ENCODE assay signal across 8 cellular contexts in genomic region chr7:137903382-137904169, GRCh38. TPM values are rescaled to one million over a fixed set of nuclear protein-coding genes. Genes with fewer than 3 reads are reported as not detected.
A peak's percentile ranks its signal among the peaks of the same experiment; 100 is the strongest.
DNase-seq lines count a peak whose midpoint lies in the region; ATAC-seq and TF ChIP-seq lines count a peak whose summit lies in the region.

No MANE protein-coding gene starts in this region.

- no peaks in the 10 kb centered on the region for H3K27me3 ChIP-seq in lung (ENCODE audit: control insufficient read depth, insufficient read depth)

- H3K4me1 ChIP-seq in lung (ENCODE audit: control insufficient read depth in 2 of 2, insufficient read depth in 2 of 2, low read length in 2 of 2), result peaks cover 1 to 3% of the 10 kb centered on the region in 2 donors

- H3K9me3 ChIP-seq in lung (ENCODE audit: control insufficient read depth in 2 of 2, insufficient read depth in 1 of 2, low read length in 1 of 2), result no peaks in the 10 kb centered on the region

- no peak overlapping the region for H3K4me3 ChIP-seq in lung

- WGBS in lung, 2 donors, result 24 to 28% methylated on average over 9 of the region's 9 CpGs

- H3K27ac ChIP-seq in lung (ENCODE audit: low read depth in 1 of 2, low read length in 1 of 2), result no peak overlapping the region

- ATAC-seq in GM19351 (IDR thresholded peaks at IDR 0.05; ENCODE audit: unreplicated experiment), result peak; percentile 78
- peak; percentile 75 for ATAC-seq in HG03439 (IDR thresholded peaks at IDR 0.05; ENCODE audit: unreplicated experiment)
- peak; percentile 70 for ATAC-seq in lung (ENCODE audit: insufficient read depth, low FRiP score)

- H3K36me3 ChIP-seq in lung (ENCODE audit: control insufficient read depth in 2 of 2, insufficient read depth in 2 of 2, low read length in 2 of 2), result peaks cover 24 to 26% of the 10 kb centered on the region in 2 donors

- peak; percentile 89 for DNase-seq in CD1c-positive myeloid dendritic cell (ENCODE audit: extremely low spot score)
- DNase-seq in NCI-H460 (ENCODE audit: extremely low read depth, low read depth), result peak; percentile 75
- DNase-seq in activated CD4-positive, alpha-beta T cell treated with anti-CD3 and anti-CD28 coated beads for 24 hours (ENCODE audit: low read depth in 2 of 2), result peak; percentile 28 to 35
- peak; percentile 71 for DNase-seq in dedifferentiated amniotic fluid mesenchymal stem cell (ENCODE audit: extremely low spot score)
- DNase-seq in lung (ENCODE audit: low spot score), result peak; percentile 69
- peak; percentile 22 for DNase-seq in stimulated activated CD8-positive, alpha-beta memory T cell treated with anti-CD3 and anti-CD28 coated beads, Interleukin-4, amount 100 ng/mL, for 24 hours (ENCODE audit: low read depth)

- TF ChIP-seq CTCF in lung (IDR thresholded peaks at IDR 0.05; ENCODE audit: control extremely low read depth, extremely low read depth), result peak; percentile 82

RNA-seq across cellular contexts. Expression of gene DGKI, which starts 56.8 kb away (rescaled TPM):
- total RNA-seq in NCI-H460 (2014; rRNA removed; shearing (Covaris generic)), result 0.17 and 0.40 TPM in 2 replicates
- polyA plus RNA-seq in NCI-H460 (2014; cell fraction: nucleus; rRNA removed), result 0.07 and 0.10 TPM in 2 replicates
- total RNA-seq in lung, result 1 to 10 TPM in 1 of 2 donors, under 1 TPM in 1; 0.52 to 1.5 TPM
- polyA plus RNA-seq in lung, result under 1 TPM; 0.03 to 0.14 TPM

Comparison
In these comparisons a context has a peak if more than half of its experiments do, and no peak if none do; other contexts are left out.
1. DNase-seq: peak in every context shown above with its lines; median percentile 89 in CD1c-positive myeloid dendritic cell; 75 in NCI-H460; 71 in dedifferentiated amniotic fluid mesenchymal stem cell; 69 in lung; 32 in activated CD4-positive, alpha-beta T cell treated with anti-CD3 and anti-CD28 coated beads for 24 hours; 22 in stimulated activated CD8-positive, alpha-beta memory T cell treated with anti-CD3 and anti-CD28 coated beads, Interleukin-4, amount 100 ng/mL, for 24 hours.